ENCODE assay signal across 9 cellular contexts in genomic region chr13:110047511-110047910, GRCh38.
DNase-seq lines count a peak whose midpoint lies in the region; ATAC-seq and TF ChIP-seq lines count a peak whose summit lies in the region.
"Had no signal": no experiment of that assay in that cellular context is flagged by ENCODE, and none has a peak within 500 bp of the region (broad histone marks: within the 10 kb centered on the region; RNA-seq: fewer than 3 reads in every experiment).

No MANE protein-coding gene starts in this region.

- in situ Hi-C loops in GM13976 (cut with MboI; ENCODE audit: low sequenced_read_pairs, unreplicated experiment) = no loop called here

- DNase-seq in COLO668 (lab: John Stamatoyannopoulos, UW; ENCODE audit: unreplicated experiment) (peak; percentile 73), NCI-H510A (lab: John Stamatoyannopoulos, UW) (peak; percentile 87), endothelial cell (ENCODE audit: low spot score) (peak; percentile 47), mesothelial cell of epicardium (ENCODE audit: low spot score in 2 of 2, unreplicated experiment in 2 of 2) (no peak), T1000 (lab: John Stamatoyannopoulos, UW) (no peak), GM13976 (ENCODE audit: low spot score) (no peak)

- TF ChIP-seq CTCF in endothelial cell (IDR thresholded peaks at IDR 0.05; ENCODE audit: unreplicated experiment) = no peak
- no peak for TF ChIP-seq CTCF in mesothelial cell of epicardium (IDR thresholded peaks at IDR 0.05; ENCODE audit: unreplicated experiment)
- no peak for TF ChIP-seq CTCF in GM13976 (IDR thresholded peaks at IDR 0.05; ENCODE audit: borderline replicate concordance, control extremely low read depth, extremely low read depth, insufficient read depth, missing control alignments)

- peak overlapping the region; percentile 16 for H3K4me3 Mint-ChIP-seq in endothelial cell (ENCODE audit: unreplicated experiment)
- no peak overlapping the region for H3K4me3 Mint-ChIP-seq in mesothelial cell of epicardium
- no peak overlapping the region for H3K4me3 Mint-ChIP-seq in activated T-helper 17 cell treated with anti-CD3 and anti-CD28 coated beads, Interleukin-2, amount 50 U/mL, for 72 hours

- H3K4me1 Mint-ChIP-seq in endothelial cell (ENCODE audit: unreplicated experiment) (peaks cover 37% of the 10 kb centered on the region), mesothelial cell of epicardium (peaks cover 31% of the 10 kb centered on the region)
- H3K4me1 Mint-ChIP-seq in activated T-helper 17 cell treated with anti-CD3 and anti-CD28 coated beads, Interleukin-2, amount 50 U/mL, for 72 hours = no peaks in the 10 kb centered on the region

- H3K36me3 Mint-ChIP-seq in endothelial cell (ENCODE audit: low read depth, unreplicated experiment) = no peaks in the 10 kb centered on the region
- H3K36me3 Mint-ChIP-seq in mesothelial cell of epicardium = no peaks in the 10 kb centered on the region
- H3K36me3 Mint-ChIP-seq in activated T-helper 17 cell treated with anti-CD3 and anti-CD28 coated beads, Interleukin-2, amount 50 U/mL, for 72 hours (ENCODE audit: low read depth) = no peaks in the 10 kb centered on the region
- H3K36me3 Mint-ChIP-seq: CD14-positive monocyte had no signal

- H3K9me3 Mint-ChIP-seq in endothelial cell (ENCODE audit: unreplicated experiment) (no peaks in the 10 kb centered on the region), mesothelial cell of epicardium (peaks cover under 1% of the 10 kb centered on the region)
- H3K9me3 Mint-ChIP-seq in activated T-helper 17 cell treated with anti-CD3 and anti-CD28 coated beads, Interleukin-2, amount 50 U/mL, for 72 hours = no peaks in the 10 kb centered on the region

- H3K27me3 Mint-ChIP-seq in endothelial cell (ENCODE audit: unreplicated experiment) = peaks cover 3% of the 10 kb centered on the region
- H3K27me3 Mint-ChIP-seq in mesothelial cell of epicardium (ENCODE audit: low read depth) = peaks cover 4% of the 10 kb centered on the region
- peaks cover 4% of the 10 kb centered on the region for H3K27me3 Mint-ChIP-seq in activated T-helper 17 cell treated with anti-CD3 and anti-CD28 coated beads, Interleukin-2, amount 50 U/mL, for 72 hours

- peak overlapping the region; percentile 84 for H3K27ac Mint-ChIP-seq in endothelial cell (ENCODE audit: unreplicated experiment)
- H3K27ac Mint-ChIP-seq in mesothelial cell of epicardium = peak overlapping the region; percentile 45
- no peak overlapping the region for H3K27ac Mint-ChIP-seq in activated T-helper 17 cell treated with anti-CD3 and anti-CD28 coated beads, Interleukin-2, amount 50 U/mL, for 72 hours
- H3K27ac Mint-ChIP-seq: CD14-positive monocyte had no signal

- no peak for ATAC-seq in GM18867 (IDR thresholded peaks at IDR 0.05; ENCODE audit: unreplicated experiment)
- no peak for ATAC-seq in activated T-helper 17 cell treated with anti-CD3 and anti-CD28 coated beads, Interleukin-2, amount 50 U/mL, for 72 hours (replicated peaks)

Comparison
In these comparisons a context has a peak if more than half of its experiments do, and no peak if none do; other contexts are left out.
1. DNase-seq: peak in COLO668 (single experiment), NCI-H510A (single experiment) and endothelial cell (single experiment); none in mesothelial cell of epicardium (0 of 2), T1000 (single experiment) and GM13976 (single experiment).